Comparison of ENCODE assay signal across 1 cellular context in the genomic region with DNA sequence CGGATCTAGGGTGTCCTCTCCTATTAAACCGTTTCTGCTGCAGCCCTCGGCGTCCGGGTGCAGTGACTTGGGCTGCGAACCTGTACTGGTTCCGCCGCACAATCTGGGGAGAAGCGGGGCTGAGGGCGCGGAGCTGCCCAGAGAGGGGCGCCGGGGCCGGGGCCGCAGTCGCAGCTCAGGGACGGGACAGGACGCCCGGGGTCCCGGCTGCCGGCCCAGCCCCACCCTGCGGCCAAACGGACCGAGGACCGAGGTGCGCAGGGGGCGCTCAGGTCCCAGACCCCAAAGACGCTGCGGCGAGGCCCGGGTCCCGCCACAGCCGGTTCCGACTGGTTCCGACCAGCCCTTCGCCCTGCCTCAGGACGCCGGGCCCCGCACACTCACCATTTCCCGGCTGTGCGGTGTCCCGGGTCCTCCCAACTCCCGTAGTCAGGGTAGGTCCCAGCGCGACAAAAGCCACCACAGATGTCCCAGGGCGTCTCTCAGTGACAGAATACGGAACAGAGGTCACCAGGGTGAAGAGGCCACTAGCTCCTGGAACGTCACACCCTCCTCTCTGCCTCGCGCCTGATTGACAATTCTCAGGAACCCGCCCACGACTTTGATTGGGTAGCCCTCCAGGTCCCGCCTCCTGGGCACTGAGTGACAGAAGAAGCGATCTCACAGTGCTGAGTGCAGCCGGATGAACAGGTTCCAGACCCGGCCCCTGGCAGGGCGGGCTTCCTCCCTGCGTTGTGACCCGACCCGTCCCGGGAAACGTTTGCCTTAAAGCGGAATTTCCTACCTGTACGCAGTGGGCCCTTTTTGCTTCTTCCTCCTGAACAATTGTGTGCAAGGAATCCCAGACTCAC.
A peak's percentile ranks its signal among the peaks of the same experiment; 100 is the strongest.
TF ChIP-seq lines count a peak whose summit lies in the region.

TSS of gene ZNF44 (minus strand) at position 576 of the 851 bp plus-strand sequence. CDS start at position 387, 189 bp downstream.

TF ChIP-seq in HepG2, 621 proteins besides CTCF, POLR2A, EP300 and RAD21 (continued from another document and continues in another):
- TF ChIP-seq ZNF850 (CRISPR knock-in tag; conservative IDR thresholded peaks at IDR 0.05) (no peak; the same call in 1 of the 2 replicates), ZNF746 (CRISPR knock-in tag; IDR thresholded peaks at IDR 0.05) (no peak), BRCA1 (CRISPR knock-in tag; IDR thresholded peaks at IDR 0.05) (no peak), ZNF792 (CRISPR knock-in tag; IDR thresholded peaks at IDR 0.05) (no peak), ZNF782 (CRISPR knock-in tag; IDR thresholded peaks at IDR 0.05; ENCODE audit: borderline replicate concordance) (no peak), ATF3 (CRISPR knock-in tag; IDR thresholded peaks at IDR 0.05) (no peak), ZNF878 (CRISPR knock-in tag; IDR thresholded peaks at IDR 0.05) (peak; percentile 60; the same call in 1 of the 2 replicates), FOXM1 (CRISPR knock-in tag; IDR thresholded peaks at IDR 0.05) (no peak), ZNF207 (IDR thresholded peaks at IDR 0.05; ENCODE audit: borderline replicate concordance) (no peak), ZNF281 (CRISPR knock-in tag; IDR thresholded peaks at IDR 0.05; ENCODE audit: borderline replicate concordance) (no peak), MAFF (IDR thresholded peaks at IDR 0.05; ENCODE audit: low read depth, low read length) (peak; percentile 35), NFYC (CRISPR knock-in tag; IDR thresholded peaks at IDR 0.05) (peak; percentile 96), ZNF44 (CRISPR knock-in tag; IDR thresholded peaks at IDR 0.05) (0 out of 2 replicates have a peak, but pooled peaks have one; percentile 69), AHDC1 (CRISPR knock-in tag; IDR thresholded peaks at IDR 0.05; ENCODE audit: borderline replicate concordance) (no peak), TP53 (CRISPR knock-in tag; conservative IDR thresholded peaks at IDR 0.05) (no peak), KDM6A (CRISPR knock-in tag; IDR thresholded peaks at IDR 0.05; ENCODE audit: low read depth) (no peak), MXD3 (CRISPR knock-in tag; IDR thresholded peaks at IDR 0.05) (no peak), FOXK1 (CRISPR knock-in tag; IDR thresholded peaks at IDR 0.05; ENCODE audit: borderline replicate concordance, low read depth) (peak; percentile 28; the same call in 1 of the 2 replicates), ZNF230 (CRISPR knock-in tag; IDR thresholded peaks at IDR 0.05) (no peak), XBP1 (CRISPR knock-in tag; IDR thresholded peaks at IDR 0.05) (no peak), ZBTB7A (CRISPR knock-in tag; IDR thresholded peaks at IDR 0.05) (no peak; the same call in 1 of the 2 replicates), ZNF282 (IDR thresholded peaks at IDR 0.05; ENCODE audit: partially characterized antibody) (no peak), SNAI1 (CRISPR knock-in tag; IDR thresholded peaks at IDR 0.05; ENCODE audit: borderline replicate concordance) (no peak), MIER2 (CRISPR knock-in tag; IDR thresholded peaks at IDR 0.05) (no peak), TAF1 (CRISPR knock-in tag; IDR thresholded peaks at IDR 0.05) (peak; percentile 54), RBFOX2 (IDR thresholded peaks at IDR 0.05; ENCODE audit: low read depth, low read length) (peak; percentile 90)
- TF ChIP-seq, protein P1, sequence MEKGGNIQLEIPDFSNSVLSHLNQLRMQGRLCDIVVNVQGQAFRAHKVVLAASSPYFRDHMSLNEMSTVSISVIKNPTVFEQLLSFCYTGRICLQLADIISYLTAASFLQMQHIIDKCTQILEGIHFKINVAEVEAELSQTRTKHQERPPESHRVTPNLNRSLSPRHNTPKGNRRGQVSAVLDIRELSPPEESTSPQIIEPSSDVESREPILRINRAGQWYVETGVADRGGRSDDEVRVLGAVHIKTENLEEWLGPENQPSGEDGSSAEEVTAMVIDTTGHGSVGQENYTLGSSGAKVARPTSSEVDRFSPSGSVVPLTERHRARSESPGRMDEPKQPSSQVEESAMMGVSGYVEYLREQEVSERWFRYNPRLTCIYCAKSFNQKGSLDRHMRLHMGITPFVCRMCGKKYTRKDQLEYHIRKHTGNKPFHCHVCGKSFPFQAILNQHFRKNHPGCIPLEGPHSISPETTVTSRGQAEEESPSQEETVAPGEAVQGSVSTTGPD (CRISPR knock-in tag; IDR thresholded peaks at IDR 0.05) = no peak
- TF ChIP-seq, protein P2, sequence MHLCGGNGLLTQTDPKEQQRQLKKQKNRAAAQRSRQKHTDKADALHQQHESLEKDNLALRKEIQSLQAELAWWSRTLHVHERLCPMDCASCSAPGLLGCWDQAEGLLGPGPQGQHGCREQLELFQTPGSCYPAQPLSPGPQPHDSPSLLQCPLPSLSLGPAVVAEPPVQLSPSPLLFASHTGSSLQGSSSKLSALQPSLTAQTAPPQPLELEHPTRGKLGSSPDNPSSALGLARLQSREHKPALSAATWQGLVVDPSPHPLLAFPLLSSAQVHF (CRISPR knock-in tag; IDR thresholded peaks at IDR 0.05) = no peak
- TF ChIP-seq, protein P3, sequence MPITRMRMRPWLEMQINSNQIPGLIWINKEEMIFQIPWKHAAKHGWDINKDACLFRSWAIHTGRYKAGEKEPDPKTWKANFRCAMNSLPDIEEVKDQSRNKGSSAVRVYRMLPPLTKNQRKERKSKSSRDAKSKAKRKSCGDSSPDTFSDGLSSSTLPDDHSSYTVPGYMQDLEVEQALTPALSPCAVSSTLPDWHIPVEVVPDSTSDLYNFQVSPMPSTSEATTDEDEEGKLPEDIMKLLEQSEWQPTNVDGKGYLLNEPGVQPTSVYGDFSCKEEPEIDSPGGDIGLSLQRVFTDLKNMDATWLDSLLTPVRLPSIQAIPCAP (CRISPR knock-in tag; IDR thresholded peaks at IDR 0.05; ENCODE audit: low read depth) = no peak
- TF ChIP-seq, protein P4, sequence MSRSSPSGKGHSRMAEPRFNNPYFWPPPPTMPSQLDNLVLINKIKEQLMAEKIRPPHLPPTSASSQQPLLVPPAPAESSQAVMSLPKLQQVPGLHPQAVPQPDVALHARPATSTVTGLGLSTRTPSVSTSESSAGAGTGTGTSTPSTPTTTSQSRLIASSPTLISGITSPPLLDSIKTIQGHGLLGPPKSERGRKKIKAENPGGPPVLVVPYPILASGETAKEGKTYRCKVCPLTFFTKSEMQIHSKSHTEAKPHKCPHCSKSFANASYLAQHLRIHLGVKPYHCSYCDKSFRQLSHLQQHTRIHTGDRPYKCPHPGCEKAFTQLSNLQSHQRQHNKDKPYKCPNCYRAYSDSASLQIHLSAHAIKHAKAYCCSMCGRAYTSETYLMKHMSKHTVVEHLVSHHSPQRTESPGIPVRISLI (CRISPR knock-in tag; IDR thresholded peaks at IDR 0.05; ENCODE audit: borderline replicate concordance) = no peak
- TF ChIP-seq, protein P5, sequence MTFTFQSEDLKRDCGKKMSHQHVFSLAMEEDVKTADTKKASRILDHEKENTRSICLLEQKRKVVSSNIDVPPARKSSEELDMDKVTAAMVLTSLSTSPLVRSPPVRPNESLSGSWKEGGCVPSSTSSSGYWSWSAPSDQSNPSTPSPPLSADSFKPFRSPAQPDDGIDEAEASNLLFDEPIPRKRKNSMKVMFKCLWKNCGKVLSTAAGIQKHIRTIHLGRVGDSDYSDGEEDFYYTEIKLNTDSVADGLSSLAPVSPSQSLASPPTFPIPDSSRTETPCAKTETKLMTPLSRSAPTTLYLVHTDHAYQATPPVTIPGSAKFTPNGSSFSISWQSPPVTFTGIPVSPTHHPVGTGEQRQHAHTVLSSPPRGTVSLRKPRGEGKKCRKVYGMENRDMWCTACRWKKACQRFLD (CRISPR knock-in tag; IDR thresholded peaks at IDR 0.05; ENCODE audit: borderline replicate concordance) = peak; percentile 45; the same call in 1 of the 2 replicates
- TF ChIP-seq, protein P6, sequence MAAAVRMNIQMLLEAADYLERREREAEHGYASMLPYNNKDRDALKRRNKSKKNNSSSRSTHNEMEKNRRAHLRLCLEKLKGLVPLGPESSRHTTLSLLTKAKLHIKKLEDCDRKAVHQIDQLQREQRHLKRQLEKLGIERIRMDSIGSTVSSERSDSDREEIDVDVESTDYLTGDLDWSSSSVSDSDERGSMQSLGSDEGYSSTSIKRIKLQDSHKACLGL (CRISPR knock-in tag; IDR thresholded peaks at IDR 0.05) = no peak
- TF ChIP-seq, protein P7, sequence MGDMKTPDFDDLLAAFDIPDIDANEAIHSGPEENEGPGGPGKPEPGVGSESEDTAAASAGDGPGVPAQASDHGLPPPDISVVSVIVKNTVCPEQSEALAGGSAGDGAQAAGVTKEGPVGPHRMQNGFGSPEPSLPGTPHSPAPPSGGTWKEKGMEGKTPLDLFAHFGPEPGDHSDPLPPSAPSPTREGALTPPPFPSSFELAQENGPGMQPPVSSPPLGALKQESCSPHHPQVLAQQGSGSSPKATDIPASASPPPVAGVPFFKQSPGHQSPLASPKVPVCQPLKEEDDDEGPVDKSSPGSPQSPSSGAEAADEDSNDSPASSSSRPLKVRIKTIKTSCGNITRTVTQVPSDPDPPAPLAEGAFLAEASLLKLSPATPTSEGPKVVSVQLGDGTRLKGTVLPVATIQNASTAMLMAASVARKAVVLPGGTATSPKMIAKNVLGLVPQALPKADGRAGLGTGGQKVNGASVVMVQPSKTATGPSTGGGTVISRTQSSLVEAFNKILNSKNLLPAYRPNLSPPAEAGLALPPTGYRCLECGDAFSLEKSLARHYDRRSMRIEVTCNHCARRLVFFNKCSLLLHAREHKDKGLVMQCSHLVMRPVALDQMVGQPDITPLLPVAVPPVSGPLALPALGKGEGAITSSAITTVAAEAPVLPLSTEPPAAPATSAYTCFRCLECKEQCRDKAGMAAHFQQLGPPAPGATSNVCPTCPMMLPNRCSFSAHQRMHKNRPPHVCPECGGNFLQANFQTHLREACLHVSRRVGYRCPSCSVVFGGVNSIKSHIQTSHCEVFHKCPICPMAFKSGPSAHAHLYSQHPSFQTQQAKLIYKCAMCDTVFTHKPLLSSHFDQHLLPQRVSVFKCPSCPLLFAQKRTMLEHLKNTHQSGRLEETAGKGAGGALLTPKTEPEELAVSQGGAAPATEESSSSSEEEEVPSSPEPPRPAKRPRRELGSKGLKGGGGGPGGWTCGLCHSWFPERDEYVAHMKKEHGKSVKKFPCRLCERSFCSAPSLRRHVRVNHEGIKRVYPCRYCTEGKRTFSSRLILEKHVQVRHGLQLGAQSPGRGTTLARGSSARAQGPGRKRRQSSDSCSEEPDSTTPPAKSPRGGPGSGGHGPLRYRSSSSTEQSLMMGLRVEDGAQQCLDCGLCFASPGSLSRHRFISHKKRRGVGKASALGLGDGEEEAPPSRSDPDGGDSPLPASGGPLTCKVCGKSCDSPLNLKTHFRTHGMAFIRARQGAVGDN (CRISPR knock-in tag; IDR thresholded peaks at IDR 0.05) = peak; percentile 69
